In genomic region chr12:6535960-6536847, GRCh38 we compare ENCODE assay signal across 7 cellular contexts. TPM values are rescaled to one million over a fixed set of nuclear protein-coding genes. Genes with fewer than 3 reads are reported as not detected.
DNase-seq lines count a peak whose midpoint lies in the region; ATAC-seq lines count a peak whose summit lies in the region.

No MANE protein-coding gene starts in this region.

- peak; percentile 18 for DNase-seq in HT-29 (ENCODE audit: low spot score)
- DNase-seq in activated CD8-positive, alpha-beta memory T cell treated with anti-CD3 and anti-CD28 coated beads, Interleukin-2, amount 10 ng/mL, durations not matched to agents 7 days and 5 days: no peak
- peak in 2 of 3 donors; percentile 32 to 58 for DNase-seq in right cardiac atrium
- DNase-seq in GM19240 (ENCODE audit: insufficient read length, low spot score): no peak
- DNase-seq in activated CD4-positive, CD25-positive, alpha-beta regulatory T cell (lab: John Stamatoyannopoulos, UW): no peak

- H3K27me3 ChIP-seq in right cardiac atrium (ENCODE audit: control insufficient read depth, insufficient read depth): no peaks in the 10 kb centered on the region

- H3K4me3 ChIP-seq in right cardiac atrium (ENCODE audit: low read length): peak overlapping the region; percentile 71

- CTCF ChIA-PET in activated CD8-positive, alpha-beta memory T cell treated with anti-CD3 and anti-CD28 coated beads, Interleukin-2, amount 10 ng/mL, durations not matched to agents 7 days and 5 days (lab: Charles Lee): interaction anchor here (0.6 to 9.6 kb wide), 13 partner anchors 15 to 336 kb away, joined by 3 to 140 read pairs (median 3); partner anchors contain the start of genes IFFO1, MRPL51, NOP2 and TAPBPL

- peak overlapping the region; percentile 97 for H3K27ac ChIP-seq in right cardiac atrium (ENCODE audit: low read length)

- no peaks in the 10 kb centered on the region for H3K9me3 ChIP-seq in right cardiac atrium (ENCODE audit: control insufficient read depth, low read length)

- H3K4me3 Mint-ChIP-seq in activated CD8-positive, alpha-beta memory T cell treated with anti-CD3 and anti-CD28 coated beads, Interleukin-2, amount 10 ng/mL, durations not matched to agents 7 days and 5 days: peak overlapping the region; percentile 92
- peak overlapping the region; percentile 92 for H3K4me3 Mint-ChIP-seq in stimulated activated memory B cell treated with anti-CD40 and anti-IgM and Interleukin-4, amounts not matched to agents 10 μg/mL and 1 μg/mL and 100 μg/mL, for 72 hours

- H3K9me3 Mint-ChIP-seq in activated CD8-positive, alpha-beta memory T cell treated with anti-CD3 and anti-CD28 coated beads, Interleukin-2, amount 10 ng/mL, durations not matched to agents 7 days and 5 days (ENCODE audit: low read depth): no peaks in the 10 kb centered on the region
- no peaks in the 10 kb centered on the region for H3K9me3 Mint-ChIP-seq in stimulated activated memory B cell treated with anti-CD40 and anti-IgM and Interleukin-4, amounts not matched to agents 10 μg/mL and 1 μg/mL and 100 μg/mL, for 72 hours

- peak overlapping the region; percentile 99 for H3K27ac Mint-ChIP-seq in activated CD8-positive, alpha-beta memory T cell treated with anti-CD3 and anti-CD28 coated beads, Interleukin-2, amount 10 ng/mL, durations not matched to agents 7 days and 5 days
- peak overlapping the region; percentile 98 for H3K27ac Mint-ChIP-seq in stimulated activated memory B cell treated with anti-CD40 and anti-IgM and Interleukin-4, amounts not matched to agents 10 μg/mL and 1 μg/mL and 100 μg/mL, for 72 hours

- intact Hi-C loops in right cardiac atrium (cut with DNase I): loop anchor here in 3 of 4 donors (5.0 kb wide), 2 partner anchors 114 to 209 kb away; no protein-coding TSS in a partner anchor

- H3K4me1 Mint-ChIP-seq in activated CD8-positive, alpha-beta memory T cell treated with anti-CD3 and anti-CD28 coated beads, Interleukin-2, amount 10 ng/mL, durations not matched to agents 7 days and 5 days: peaks cover 63% of the 10 kb centered on the region
- peaks cover 84% of the 10 kb centered on the region for H3K4me1 Mint-ChIP-seq in stimulated activated memory B cell treated with anti-CD40 and anti-IgM and Interleukin-4, amounts not matched to agents 10 μg/mL and 1 μg/mL and 100 μg/mL, for 72 hours

- peaks cover 9% of the 10 kb centered on the region for H3K4me1 ChIP-seq in right cardiac atrium (ENCODE audit: control insufficient read depth, insufficient read depth, low read length)

- H3K36me3 Mint-ChIP-seq in activated CD8-positive, alpha-beta memory T cell treated with anti-CD3 and anti-CD28 coated beads, Interleukin-2, amount 10 ng/mL, durations not matched to agents 7 days and 5 days: peaks cover 60% of the 10 kb centered on the region
- H3K36me3 Mint-ChIP-seq in stimulated activated memory B cell treated with anti-CD40 and anti-IgM and Interleukin-4, amounts not matched to agents 10 μg/mL and 1 μg/mL and 100 μg/mL, for 72 hours: peaks cover 54% of the 10 kb centered on the region

- no peak for ATAC-seq in activated CD8-positive, alpha-beta memory T cell treated with anti-CD3 and anti-CD28 coated beads, Interleukin-2, amount 10 ng/mL, durations not matched to agents 7 days and 5 days
- ATAC-seq in right cardiac atrium: no peak
- ATAC-seq in stimulated activated memory B cell treated with anti-CD40 and anti-IgM and Interleukin-4, amounts not matched to agents 10 μg/mL and 1 μg/mL and 100 μg/mL, for 72 hours: no peak
- no peak for ATAC-seq in HG02884 (IDR thresholded peaks at IDR 0.05; ENCODE audit: unreplicated experiment)

- 42% methylated on average over 10 of the region's 10 CpGs for WGBS in right cardiac atrium

- no peaks in the 10 kb centered on the region for H3K27me3 Mint-ChIP-seq in activated CD8-positive, alpha-beta memory T cell treated with anti-CD3 and anti-CD28 coated beads, Interleukin-2, amount 10 ng/mL, durations not matched to agents 7 days and 5 days
- H3K27me3 Mint-ChIP-seq in stimulated activated memory B cell treated with anti-CD40 and anti-IgM and Interleukin-4, amounts not matched to agents 10 μg/mL and 1 μg/mL and 100 μg/mL, for 72 hours: no peaks in the 10 kb centered on the region

RNA-seq across cellular contexts. Expression of gene GAPDH, which starts 1.9 kb away (rescaled TPM):
- 6,490 and 6,870 TPM in 2 replicates for total RNA-seq in HT-29 (2014; rRNA removed; shearing (Covaris generic))
- 1,000 to 10,000 TPM; 5,133 to 5,396 TPM for total RNA-seq in activated CD8-positive, alpha-beta memory T cell treated with anti-CD3 and anti-CD28 coated beads, Interleukin-2, amount 10 ng/mL, durations not matched to agents 7 days and 5 days
- total RNA-seq in right cardiac atrium: 1,000 to 10,000 TPM; 3,735 to 4,618 (median 3,904) TPM
- polyA plus RNA-seq in right cardiac atrium: 4,983 TPM

RNA-seq across cellular contexts. Expression of gene IFFO1, which starts 19.6 kb away (rescaled TPM):
- total RNA-seq in HT-29 (2014; rRNA removed; shearing (Covaris generic)): 0.37 and 0.41 TPM in 2 replicates
- total RNA-seq in activated CD8-positive, alpha-beta memory T cell treated with anti-CD3 and anti-CD28 coated beads, Interleukin-2, amount 10 ng/mL, durations not matched to agents 7 days and 5 days: 10 to 100 TPM; 29.3 to 30.0 TPM
- 10 to 100 TPM; 15.1 to 23.6 (median 19.1) TPM for total RNA-seq in right cardiac atrium
- polyA plus RNA-seq in right cardiac atrium: 15.7 TPM

RNA-seq across cellular contexts. Expression of gene NOP2, which starts 31.9 kb away (rescaled TPM):
- 73.5 and 74.9 TPM in 2 replicates for total RNA-seq in HT-29 (2014; rRNA removed; shearing (Covaris generic))
- 100 to 1,000 TPM in 1 of 2 experiments, 10 to 100 TPM in 1; 76.7 to 117 TPM for total RNA-seq in activated CD8-positive, alpha-beta memory T cell treated with anti-CD3 and anti-CD28 coated beads, Interleukin-2, amount 10 ng/mL, durations not matched to agents 7 days and 5 days
- total RNA-seq in right cardiac atrium: 10 to 100 TPM; 15.1 to 27.5 (median 16.5) TPM
- 9.6 TPM for polyA plus RNA-seq in right cardiac atrium

RNA-seq across cellular contexts. Expression of gene NCAPD2, which starts 42.3 kb away (rescaled TPM):
- 115 and 141 TPM in 2 replicates for total RNA-seq in HT-29 (2014; rRNA removed; shearing (Covaris generic))
- total RNA-seq in activated CD8-positive, alpha-beta memory T cell treated with anti-CD3 and anti-CD28 coated beads, Interleukin-2, amount 10 ng/mL, durations not matched to agents 7 days and 5 days: 100 to 1,000 TPM; 173 to 200 TPM
- 10 to 100 TPM; 13.5 to 16.8 (median 14.6) TPM for total RNA-seq in right cardiac atrium
- polyA plus RNA-seq in right cardiac atrium: 5.7 TPM

RNA-seq across cellular contexts. Expression of gene MRPL51, which starts 43.1 kb away (rescaled TPM):
- 144 and 147 TPM in 2 replicates for total RNA-seq in HT-29 (2014; rRNA removed; shearing (Covaris generic))
- total RNA-seq in activated CD8-positive, alpha-beta memory T cell treated with anti-CD3 and anti-CD28 coated beads, Interleukin-2, amount 10 ng/mL, durations not matched to agents 7 days and 5 days: 100 to 1,000 TPM; 191 to 271 TPM
- total RNA-seq in right cardiac atrium: 100 to 1,000 TPM; 192 to 233 (median 213) TPM
- polyA plus RNA-seq in right cardiac atrium: 180 TPM

Comparison
In these comparisons a context has a peak if more than half of its experiments do, and no peak if none do; other contexts are left out.
1. DNase-seq: peak in HT-29 (single experiment) and right cardiac atrium (2 of 3); none in activated CD8-positive, alpha-beta memory T cell treated with anti-CD3 and anti-CD28 coated beads, Interleukin-2, amount 10 ng/mL, durations not matched to agents 7 days and 5 days (single experiment), GM19240 (single experiment) and activated CD4-positive, CD25-positive, alpha-beta regulatory T cell (0 of 4).
2. RNA of gene IFFO1, which starts 19.6 kb away (total RNA-seq): 29.3 to 30.0 TPM in activated CD8-positive, alpha-beta memory T cell treated with anti-CD3 and anti-CD28 coated beads, Interleukin-2, amount 10 ng/mL, durations not matched to agents 7 days and 5 days and 15.1 to 23.6 TPM in right cardiac atrium; 0.37 to 0.41 TPM in HT-29; every median in the first group is over 10 times any median in the second.